33 cellular contexts compared by ENCODE assay signal in the genomic region with DNA sequence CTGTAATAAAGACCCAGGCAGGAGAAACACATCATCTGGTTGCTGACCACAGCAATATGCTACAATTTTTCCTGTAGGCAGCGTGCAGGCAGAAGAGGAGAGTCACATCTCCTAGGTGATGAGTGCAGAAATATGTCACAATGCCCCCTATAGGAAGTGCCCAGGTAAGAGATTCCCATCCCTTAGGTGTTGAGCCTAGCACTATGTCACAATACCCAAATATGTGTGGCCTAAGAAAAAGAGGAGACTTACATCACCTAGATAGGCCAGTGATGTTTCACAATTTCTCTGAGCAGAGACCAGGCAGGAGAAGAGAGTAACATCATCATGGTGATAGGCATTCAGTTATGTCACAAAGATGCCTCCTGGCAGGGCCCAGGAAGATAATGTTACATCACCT. TPM values are rescaled to one million over a fixed set of nuclear protein-coding genes. Genes with fewer than 3 reads are reported as not detected.
"Had no signal": no experiment of that assay in that cellular context is flagged by ENCODE, and none has a peak within 500 bp of the region (broad histone marks: within the 10 kb centered on the region; RNA-seq: fewer than 3 reads in every experiment).

No MANE protein-coding gene starts in this region.

- H3K4me2 ChIP-seq: neural progenitor cell, smooth muscle cell had no signal

- H3K27ac ChIP-seq: neural progenitor cell, ovary, parathyroid adenoma, psoas muscle, skin epidermis, spleen, suprapubic skin, testis, tibial artery, transverse colon, upper lobe of left lung, vagina had no signal

- H3K9ac ChIP-seq: neural progenitor cell, parathyroid adenoma had no signal

- H3K36me3 ChIP-seq: neural progenitor cell, ovary, spleen, suprapubic skin, tibial artery, transverse colon, upper lobe of left lung, vagina had no signal

- H3K79me2 ChIP-seq: parathyroid adenoma had no signal

- ATAC-seq: naive thymus-derived CD4-positive, alpha-beta T cell; natural killer cell; psoas muscle; right cardiac atrium; sciatic nerve; stimulated activated memory B cell treated with anti-CD40 and anti-IgM and Interleukin-4, amounts not matched to agents 10 μg/mL and 1 μg/mL and 100 μg/mL, for 72 hours; stimulated activated naive CD8-positive, alpha-beta T cell treated with anti-CD3 and anti-CD28 coated beads, Interleukin-15, amount 100 ng/mL, for 72 hours; stimulated activated naive CD8-positive, alpha-beta T cell treated with anti-CD3 and anti-CD28 coated beads, Interleukin-15, Interleukin-2, amounts not matched to agents 100 U/mL and 50 U/mL, for 24 hours had no signal

- H3K27me3 ChIP-seq: neural progenitor cell, ovary, spleen, suprapubic skin, testis, tibial artery, transverse colon, upper lobe of left lung, vagina had no signal

- H3K4me1 Mint-ChIP-seq: naive thymus-derived CD4-positive, alpha-beta T cell; natural killer cell; nephron; neural progenitor cell; stimulated activated memory B cell treated with anti-CD40 and anti-IgM and Interleukin-4, amounts not matched to agents 10 μg/mL and 1 μg/mL and 100 μg/mL, for 72 hours; stimulated activated naive CD8-positive, alpha-beta T cell treated with anti-CD3 and anti-CD28 coated beads, Interleukin-15, amount 100 ng/mL, for 72 hours had no signal

- H3K4me3 ChIP-seq: neural progenitor cell, ovary, psoas muscle, skin epidermis, smooth muscle cell, spleen, suprapubic skin, testis, tibial artery, transverse colon, upper lobe of left lung, vagina had no signal

- H3K27ac Mint-ChIP-seq: naive thymus-derived CD4-positive, alpha-beta T cell; natural killer cell; nephron; neural progenitor cell; progenitor cell of endocrine pancreas; stimulated activated memory B cell treated with anti-CD40 and anti-IgM and Interleukin-4, amounts not matched to agents 10 μg/mL and 1 μg/mL and 100 μg/mL, for 72 hours; stimulated activated naive CD8-positive, alpha-beta T cell treated with anti-CD3 and anti-CD28 coated beads, Interleukin-15, amount 100 ng/mL, for 72 hours had no signal

- H2AFZ ChIP-seq: neural progenitor cell, parathyroid adenoma had no signal

- H3K36me3 Mint-ChIP-seq: stimulated activated memory B cell treated with anti-CD40 and anti-IgM and Interleukin-4, amounts not matched to agents 10 μg/mL and 1 μg/mL and 100 μg/mL, for 72 hours had no signal

- H3K4me3 Mint-ChIP-seq: naive thymus-derived CD4-positive, alpha-beta T cell; natural killer cell; nephron; neural progenitor cell; stimulated activated memory B cell treated with anti-CD40 and anti-IgM and Interleukin-4, amounts not matched to agents 10 μg/mL and 1 μg/mL and 100 μg/mL, for 72 hours; stimulated activated naive CD8-positive, alpha-beta T cell treated with anti-CD3 and anti-CD28 coated beads, Interleukin-15, amount 100 ng/mL, for 72 hours had no signal

- H3K27me3 Mint-ChIP-seq: naive thymus-derived CD4-positive, alpha-beta T cell; progenitor cell of endocrine pancreas; stimulated activated memory B cell treated with anti-CD40 and anti-IgM and Interleukin-4, amounts not matched to agents 10 μg/mL and 1 μg/mL and 100 μg/mL, for 72 hours; stimulated activated naive CD8-positive, alpha-beta T cell treated with anti-CD3 and anti-CD28 coated beads, Interleukin-15, amount 100 ng/mL, for 72 hours had no signal

- FAIRE-seq: urothelium cell line had no signal

- DNase-seq: naive thymus-derived CD4-positive, alpha-beta T cell; natural killer cell; occipital lobe; ovary; posterior cingulate gyrus; psoas muscle; right cardiac atrium; spleen; stimulated activated CD4-positive, alpha-beta T cell treated with anti-CD3 and anti-CD28 coated beads, Interleukin-12 subunit alpha, Interleukin-12 subunit beta, amount 100 ng/mL, for 4 hours; stimulated activated CD4-positive, alpha-beta T cell treated with anti-CD3 and anti-CD28 coated beads, Interleukin-1b, Interleukin-23, amount 100 ng/mL, for 48 hours; stimulated activated CD4-positive, alpha-beta T cell treated with anti-CD3 and anti-CD28 coated beads, Interleukin-4, amount 100 ng/mL, for 1 hour; stimulated activated CD4-positive, alpha-beta T cell treated with anti-CD3 and anti-CD28 coated beads, Interleukin-4, amount 100 ng/mL, for 4 hours; stimulated activated CD8-positive, alpha-beta memory T cell treated with anti-CD3 and anti-CD28 coated beads, Interleukin-4, amount 100 ng/mL, for 48 hours; stimulated activated naive CD4-positive, alpha-beta T cell; stimulated activated naive CD8-positive, alpha-beta T cell treated with anti-CD3 and anti-CD28 coated beads, Interleukin-15, amount 100 ng/mL, for 72 hours; stimulated activated naive CD8-positive, alpha-beta T cell treated with anti-CD3 and anti-CD28 coated beads, Interleukin-15, Interleukin-2, amounts not matched to agents 100 U/mL and 50 U/mL, for 24 hours; substantia nigra; testis; tibial artery; transverse colon; upper lobe of left lung had no signal

- H3K4me1 ChIP-seq: neural progenitor cell, parathyroid adenoma, psoas muscle, spleen, suprapubic skin, testis, tibial artery, transverse colon, upper lobe of left lung, vagina had no signal

- H3K9me3 ChIP-seq: ovary, psoas muscle, testis, tibial artery, vagina had no signal

RNA-seq across cellular contexts. Expression of a gene that starts 49.4 kb away (rescaled TPM):
- total RNA-seq: naive thymus-derived CD4-positive, alpha-beta T cell; natural killer cell; progenitor cell of endocrine pancreas; smooth muscle cell had no signal
- polyA plus RNA-seq: naive thymus-derived CD4-positive, alpha-beta T cell; neural cell; smooth muscle cell had no signal
